Comparison of ENCODE assay signal across 1 cellular context in genomic region chr13:27005976-27006518, GRCh38.
TF ChIP-seq lines count a peak whose summit lies in the region.

No MANE protein-coding gene starts in this region.

TF ChIP-seq in SK-N-SH treated with all-trans-retinoic acid at 6 μM for 48 hours, 23 proteins besides CTCF, POLR2A, EP300 and RAD21 (continued from another document):
- no peak for TF ChIP-seq ZFP30 (CRISPR knock-in tag; IDR thresholded peaks at IDR 0.05)
- TF ChIP-seq ZC3H10 (CRISPR knock-in tag; IDR thresholded peaks at IDR 0.05) = no peak
- no peak for TF ChIP-seq CSDC2 (CRISPR knock-in tag; IDR thresholded peaks at IDR 0.05)
- no peak for TF ChIP-seq TSHZ2 (CRISPR knock-in tag; IDR thresholded peaks at IDR 0.05)
- TF ChIP-seq ZNF8 (CRISPR knock-in tag; IDR thresholded peaks at IDR 0.05) = no peak
- TF ChIP-seq TOX (CRISPR knock-in tag; IDR thresholded peaks at IDR 0.05; ENCODE audit: borderline replicate concordance) = no peak
